In the genomic region with DNA sequence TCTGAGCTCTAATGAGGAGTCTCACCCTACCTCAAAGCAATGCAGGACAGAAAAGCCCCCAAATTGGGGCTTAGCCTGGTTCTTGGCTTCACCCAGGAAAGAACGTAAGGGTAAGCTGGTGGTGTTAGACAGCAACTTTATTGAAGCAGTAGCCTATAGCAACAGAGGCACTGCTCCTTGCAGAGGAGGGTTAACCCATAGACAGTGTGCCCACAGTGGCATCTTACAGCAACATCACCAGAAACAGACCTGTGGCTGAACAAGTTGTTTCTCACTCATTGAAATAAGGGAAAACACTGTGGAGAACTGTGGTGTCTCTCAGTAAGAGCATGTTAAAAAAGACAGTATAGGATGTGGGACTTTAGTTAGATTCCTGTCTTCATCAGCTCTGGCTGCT, we compare ENCODE assay signal across 31 cellular contexts.
DNase-seq lines count a peak whose midpoint lies in the region; ATAC-seq and TF ChIP-seq lines count a peak whose summit lies in the region.
"Had no signal": no experiment of that assay in that cellular context is flagged by ENCODE, and none has a peak within 500 bp of the region (broad histone marks: within the 10 kb centered on the region; RNA-seq: fewer than 3 reads in every experiment).

No MANE protein-coding gene starts in this region.

- peaks cover 15% of the 10 kb centered on the region for H3K4me1 ChIP-seq in mesenchymal stem cell (ENCODE audit: control insufficient read depth, insufficient read depth, low read depth, low read length)

- H3K27me3 ChIP-seq in mesenchymal stem cell (ENCODE audit: control insufficient read depth in 1 of 2, insufficient read depth in 1 of 2, low read length in 2 of 2) = no peaks in the 10 kb centered on the region
- H3K27me3 ChIP-seq: sigmoid colon had no signal

- peaks cover 15% of the 10 kb centered on the region for H3K4me1 Mint-ChIP-seq in stimulated activated naive CD8-positive, alpha-beta T cell treated with anti-CD3 and anti-CD28 coated beads, Interleukin-15, amount 100 ng/mL, for 72 hours
- H3K4me1 Mint-ChIP-seq: activated naive CD4-positive, alpha-beta T cell treated with anti-CD3 and anti-CD28 coated beads, Interleukin-2, amount 10 ng/mL, durations not matched to agents 7 days and 5 days; B cell had no signal

- H2AK5ac ChIP-seq in mesenchymal stem cell (ENCODE audit: low read length, severe bottlenecking) = peak overlapping the region; percentile 56

- DNase-seq in stimulated activated naive CD8-positive, alpha-beta T cell treated with anti-CD3 and anti-CD28 coated beads, Interleukin-15, amount 100 ng/mL, for 72 hours = no peak
- DNase-seq in stimulated activated naive CD8-positive, alpha-beta T cell treated with anti-CD3 and anti-CD28 coated beads, Interleukin-15, Interleukin-2, amounts not matched to agents 100 U/mL and 50 U/mL, for 24 hours = no peak
- DNase-seq in astrocyte of the spinal cord (ENCODE audit: low read depth, low spot score) (peak; percentile 33), mesenchymal stem cell (no peak), COLO829 (ENCODE audit: low spot score) (no peak), AG08396 (ENCODE audit: low spot score) (no peak)
- DNase-seq: activated CD8-positive, alpha-beta T cell treated with anti-CD3 and anti-CD28 coated beads for 36 hours; activated naive CD4-positive, alpha-beta T cell treated with anti-CD3 and anti-CD28 coated beads, Interleukin-2, amount 10 ng/mL, durations not matched to agents 7 days and 5 days; amygdala; DMS153; effector memory CD4-positive, alpha-beta T cell; erythroblast; glutamatergic neuron; kidney; left ventricle myocardium superior; midbrain; MM.1S; naive B cell; NCI-H2029 treated with DMSO at 0.1 percent for 48 hours; NCI-H526 treated with DMSO at 0.1 percent for 48 hours; nucleus accumbens; SHP77; sigmoid colon; stimulated activated naive CD4-positive, alpha-beta T cell treated with Interleukin-2 at 50 U/mL for 16 hours had no signal

- no peaks in the 10 kb centered on the region for H3K9me3 Mint-ChIP-seq in stimulated activated naive CD8-positive, alpha-beta T cell treated with anti-CD3 and anti-CD28 coated beads, Interleukin-15, amount 100 ng/mL, for 72 hours
- H3K9me3 Mint-ChIP-seq: activated CD8-positive, alpha-beta T cell treated with anti-CD3 and anti-CD28 coated beads for 36 hours; activated naive CD4-positive, alpha-beta T cell treated with anti-CD3 and anti-CD28 coated beads, Interleukin-2, amount 10 ng/mL, durations not matched to agents 7 days and 5 days had no signal

- no peak for TF ChIP-seq CTCF in astrocyte of the spinal cord (IDR thresholded peaks at IDR 0.05; ENCODE audit: low read depth, low read length)

- no peaks in the 10 kb centered on the region for H3K9me3 ChIP-seq in mesenchymal stem cell (ENCODE audit: control insufficient read depth, low read length)
- H3K9me3 ChIP-seq: prostate gland, sigmoid colon, thoracic aorta had no signal

- no peak overlapping the region for H3K14ac ChIP-seq in mesenchymal stem cell (ENCODE audit: low read length in 2 of 2)

- WGBS in mesenchymal stem cell = 47% methylated on average over 1 of the region's 1 CpG

- H2BK15ac ChIP-seq in mesenchymal stem cell (ENCODE audit: low read depth, poor library complexity, severe bottlenecking) = no peak overlapping the region

- H3K18ac ChIP-seq in mesenchymal stem cell (ENCODE audit: low read depth in 1 of 2, low read length in 2 of 2) = peak overlapping the region; percentile 29 to 67

- no peaks in the 10 kb centered on the region for H3K79me1 ChIP-seq in mesenchymal stem cell (replicated peaks; ENCODE audit: low read length, poor library complexity, severe bottlenecking)

- H3K27ac Mint-ChIP-seq in stimulated activated naive CD8-positive, alpha-beta T cell treated with anti-CD3 and anti-CD28 coated beads, Interleukin-15, amount 100 ng/mL, for 72 hours = no peak overlapping the region
- H3K27ac Mint-ChIP-seq: activated CD8-positive, alpha-beta T cell treated with anti-CD3 and anti-CD28 coated beads for 36 hours; activated naive CD4-positive, alpha-beta T cell treated with anti-CD3 and anti-CD28 coated beads, Interleukin-2, amount 10 ng/mL, durations not matched to agents 7 days and 5 days; B cell; naive B cell had no signal

- no peak overlapping the region for H4K91ac ChIP-seq in mesenchymal stem cell (ENCODE audit: low read length)

- H3K9ac ChIP-seq in mesenchymal stem cell (ENCODE audit: low read length) = no peak overlapping the region

- H2BK120ac ChIP-seq in mesenchymal stem cell (ENCODE audit: low read depth, low read length) = peak overlapping the region; percentile 57

- H3K36me3 ChIP-seq in mesenchymal stem cell (ENCODE audit: control insufficient read depth in 1 of 2, insufficient read depth in 2 of 2, low read depth in 1 of 2, low read length in 2 of 2) = no peaks in the 10 kb centered on the region
- H3K36me3 ChIP-seq: prostate gland, sigmoid colon, thoracic aorta had no signal

- H4K8ac ChIP-seq in mesenchymal stem cell (ENCODE audit: low read length) = no peak overlapping the region

- H3K4me3 ChIP-seq in astrocyte of the spinal cord (ENCODE audit: low read depth, low read length) = no peak overlapping the region
- peak overlapping the region in 1 of 2 experiments; percentile 4 for H3K4me3 ChIP-seq in mesenchymal stem cell (ENCODE audit: insufficient read depth in 1 of 2, low read depth in 1 of 2, low read length in 2 of 2)
- H3K4me3 ChIP-seq: coronary artery, prostate gland, sigmoid colon, thoracic aorta had no signal

- no peak overlapping the region for H3K23ac ChIP-seq in mesenchymal stem cell (ENCODE audit: low read length in 2 of 2)

- no peak overlapping the region for H3K4ac ChIP-seq in mesenchymal stem cell (ENCODE audit: low read depth in 1 of 2, low read length in 2 of 2)

- no peak overlapping the region for H2BK5ac ChIP-seq in mesenchymal stem cell (ENCODE audit: low read depth, low read length, poor library complexity, severe bottlenecking)

- in situ Hi-C loops in astrocyte of the spinal cord (cut with HindIII; ENCODE audit: low sequenced_read_pairs) = no loop called here

- peak overlapping the region; percentile 99 for H3K27ac ChIP-seq in mesenchymal stem cell (ENCODE audit: low read length, poor library complexity, severe bottlenecking)
- H3K27ac ChIP-seq: coronary artery, prostate gland, sigmoid colon, thoracic aorta had no signal

- no peak overlapping the region for H3K4me2 ChIP-seq in mesenchymal stem cell (ENCODE audit: low read length, poor library complexity, severe bottlenecking)

- peak; percentile 37 for ATAC-seq in stimulated activated naive CD8-positive, alpha-beta T cell treated with anti-CD3 and anti-CD28 coated beads, Interleukin-15, amount 100 ng/mL, for 72 hours
- ATAC-seq in stimulated activated naive CD8-positive, alpha-beta T cell treated with anti-CD3 and anti-CD28 coated beads, Interleukin-15, Interleukin-2, amounts not matched to agents 100 U/mL and 50 U/mL, for 24 hours = no peak
- ATAC-seq in GM21528 (IDR thresholded peaks at IDR 0.05; ENCODE audit: low FRiP score, unreplicated experiment) (no peak), HG03571 (IDR thresholded peaks at IDR 0.05; ENCODE audit: unreplicated experiment) (no peak)
- ATAC-seq: left ventricle myocardium superior had no signal

- peak overlapping the region; percentile 4 to 90 for H2BK12ac ChIP-seq in mesenchymal stem cell (ENCODE audit: low read length in 2 of 2)

- no peak overlapping the region for H2AFZ ChIP-seq in mesenchymal stem cell (ENCODE audit: low read depth, low read length)

- H3K27me3 Mint-ChIP-seq in stimulated activated naive CD8-positive, alpha-beta T cell treated with anti-CD3 and anti-CD28 coated beads, Interleukin-15, amount 100 ng/mL, for 72 hours = peaks cover 24% of the 10 kb centered on the region
- H3K27me3 Mint-ChIP-seq: activated CD8-positive, alpha-beta T cell treated with anti-CD3 and anti-CD28 coated beads for 36 hours; activated naive CD4-positive, alpha-beta T cell treated with anti-CD3 and anti-CD28 coated beads, Interleukin-2, amount 10 ng/mL, durations not matched to agents 7 days and 5 days; CD8-positive, alpha-beta memory T cell had no signal

- no peak overlapping the region for H3K4me3 Mint-ChIP-seq in stimulated activated naive CD8-positive, alpha-beta T cell treated with anti-CD3 and anti-CD28 coated beads, Interleukin-15, amount 100 ng/mL, for 72 hours
- H3K4me3 Mint-ChIP-seq: activated CD8-positive, alpha-beta T cell treated with anti-CD3 and anti-CD28 coated beads for 36 hours; activated naive CD4-positive, alpha-beta T cell treated with anti-CD3 and anti-CD28 coated beads, Interleukin-2, amount 10 ng/mL, durations not matched to agents 7 days and 5 days; B cell; naive B cell had no signal
